In the genomic region with DNA sequence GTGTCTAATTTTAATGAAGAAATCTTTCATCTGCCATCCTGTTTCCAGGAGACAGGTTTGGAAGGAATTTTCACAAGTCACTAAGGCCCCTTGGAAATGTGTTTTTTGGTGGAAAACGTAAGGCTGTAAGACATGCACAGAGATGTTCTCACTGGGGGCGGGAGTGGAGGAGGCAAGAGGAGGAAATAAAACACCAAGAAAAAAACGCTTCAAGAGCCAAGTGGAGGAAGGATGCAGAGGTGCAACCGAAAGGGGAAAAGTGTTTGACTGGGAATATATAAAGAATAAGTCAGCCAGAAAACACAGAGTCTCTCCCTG, we compare ENCODE assay signal across 27 cellular contexts.
A peak's percentile ranks its signal among the peaks of the same experiment; 100 is the strongest.
DNase-seq lines count a peak whose midpoint lies in the region; ATAC-seq, FAIRE-seq and TF ChIP-seq lines count a peak whose summit lies in the region.
"Had no signal": no experiment of that assay in that cellular context is flagged by ENCODE, and none has a peak within 500 bp of the region (broad histone marks: within the 10 kb centered on the region; RNA-seq: fewer than 3 reads in every experiment).

No MANE protein-coding gene starts in this region.

- H3K27ac Mint-ChIP-seq in astrocyte (ENCODE audit: unreplicated experiment), result peak overlapping the region; percentile 72
- no peak overlapping the region for H3K27ac Mint-ChIP-seq in naive thymus-derived CD4-positive, alpha-beta T cell
- H3K27ac Mint-ChIP-seq in mesothelial cell of epicardium, result no peak overlapping the region
- H3K27ac Mint-ChIP-seq: activated CD8-positive, alpha-beta memory T cell treated with anti-CD3 and anti-CD28 coated beads, Interleukin-2, amount 10 ng/mL, durations not matched to agents 7 days and 5 days; activated T-cell treated with anti-CD3 and anti-CD28 coated beads, Interleukin-2, amount 50 U/mL, for 72 hours; dendritic cell treated with granulocyte-macrophage colony-stimulating factor and Interleukin-4, amounts not matched to agents 40 ng/mL and 50 ng/mL, for 4 days; naive thymus-derived CD8-positive, alpha-beta T cell; stimulated activated effector memory CD8-positive, alpha-beta T cell treated with anti-CD3 and anti-CD28 coated beads, Interleukin-12 subunit alpha, Interleukin-12 subunit beta, amount 100 ng/mL, for 72 hours; WTC11 had no signal

- H3K4me3 ChIP-seq in AG04450 (ENCODE audit: low read depth, low read length) (no peak overlapping the region), astrocyte (ENCODE audit: insufficient read depth, low read depth, low read length) (no peak overlapping the region), mesenchymal stem cell (ENCODE audit: insufficient read depth in 1 of 2, low read depth in 1 of 2, low read length in 2 of 2) (peak overlapping the region in 1 of 2 experiments; percentile 61), dorsolateral prefrontal cortex (no peak overlapping the region)
- no peak overlapping the region for H3K4me3 ChIP-seq in naive thymus-derived CD4-positive, alpha-beta T cell (ENCODE audit: low read length)
- H3K4me3 ChIP-seq: cardiac muscle cell had no signal

- FAIRE-seq in astrocyte (lab: Jason Lieb, UNC), result no peak

- intact Hi-C loops in naive thymus-derived CD4-positive, alpha-beta T cell (cut with micrococcal nuclease), result no loop called here
- intact Hi-C loops in dorsolateral prefrontal cortex (cut with DNase I), result no loop called here

- H3K79me2 ChIP-seq in astrocyte (ENCODE audit: insufficient read depth, low read length), result no peaks in the 10 kb centered on the region

- H3K4me1 ChIP-seq in astrocyte (ENCODE audit: insufficient read depth, low read length) (peaks cover 9% of the 10 kb centered on the region), mesenchymal stem cell (ENCODE audit: control insufficient read depth, insufficient read depth, low read depth, low read length) (peaks cover 6% of the 10 kb centered on the region)
- H3K4me1 ChIP-seq in naive thymus-derived CD4-positive, alpha-beta T cell (ENCODE audit: control insufficient read depth in 2 of 2, insufficient read depth in 2 of 2, low read length in 2 of 2), result no peaks in the 10 kb centered on the region

- peak overlapping the region; percentile 77 for H4K8ac ChIP-seq in mesenchymal stem cell (ENCODE audit: low read length)

- H3K36me3 Mint-ChIP-seq in astrocyte (ENCODE audit: low read depth, unreplicated experiment), result no peaks in the 10 kb centered on the region
- H3K36me3 Mint-ChIP-seq in naive thymus-derived CD4-positive, alpha-beta T cell, result no peaks in the 10 kb centered on the region
- no peaks in the 10 kb centered on the region for H3K36me3 Mint-ChIP-seq in mesothelial cell of epicardium
- H3K36me3 Mint-ChIP-seq: stimulated activated effector memory CD8-positive, alpha-beta T cell treated with anti-CD3 and anti-CD28 coated beads, Interleukin-12 subunit alpha, Interleukin-12 subunit beta, amount 100 ng/mL, for 72 hours had no signal

- 55% methylated on average over 4 of the region's 4 CpGs for WGBS in mesenchymal stem cell

- H3K27ac ChIP-seq in AG04450 (ENCODE audit: low read depth, low read length) (peak overlapping the region; percentile 85), astrocyte (ENCODE audit: low read depth, low read length) (no peak overlapping the region), mesenchymal stem cell (ENCODE audit: low read length, poor library complexity, severe bottlenecking) (no peak overlapping the region), dorsolateral prefrontal cortex (peak overlapping the region in 13 of 59 donors; percentile 5 to 69 (median 55))
- no peak overlapping the region for H3K27ac ChIP-seq in naive thymus-derived CD4-positive, alpha-beta T cell (ENCODE audit: low read depth, low read length)
- H3K27ac ChIP-seq: C4-2B, cardiac muscle cell had no signal

- no peak for ATAC-seq in naive thymus-derived CD4-positive, alpha-beta T cell
- ATAC-seq: activated CD8-positive, alpha-beta memory T cell treated with anti-CD3 and anti-CD28 coated beads, Interleukin-2, amount 10 ng/mL, durations not matched to agents 7 days and 5 days; activated T-cell treated with anti-CD3 and anti-CD28 coated beads, Interleukin-2, amount 50 U/mL, for 72 hours; naive thymus-derived CD8-positive, alpha-beta T cell; stimulated activated effector memory CD8-positive, alpha-beta T cell treated with anti-CD3 and anti-CD28 coated beads, Interleukin-12 subunit alpha, Interleukin-12 subunit beta, amount 100 ng/mL, for 72 hours had no signal

- no peak overlapping the region for H2BK120ac ChIP-seq in mesenchymal stem cell (ENCODE audit: low read depth, low read length)

- H3K27me3 Mint-ChIP-seq in astrocyte (ENCODE audit: low read depth, unreplicated experiment), result peaks cover 3% of the 10 kb centered on the region
- H3K27me3 Mint-ChIP-seq in naive thymus-derived CD4-positive, alpha-beta T cell, result no peaks in the 10 kb centered on the region
- H3K27me3 Mint-ChIP-seq in mesothelial cell of epicardium (ENCODE audit: low read depth), result no peaks in the 10 kb centered on the region
- H3K27me3 Mint-ChIP-seq: activated CD8-positive, alpha-beta memory T cell treated with anti-CD3 and anti-CD28 coated beads, Interleukin-2, amount 10 ng/mL, durations not matched to agents 7 days and 5 days; naive thymus-derived CD8-positive, alpha-beta T cell had no signal

- H2AFZ ChIP-seq in astrocyte (ENCODE audit: low read depth, low read length), result peak overlapping the region; percentile 5
- no peak overlapping the region for H2AFZ ChIP-seq in mesenchymal stem cell (ENCODE audit: low read depth, low read length)

- CTCF ChIA-PET in AG04450 (lab: Charles Lee), result interaction anchor here (1.2 to 7.6 kb wide), 3 partner anchors 11 to 157 kb away, joined by 3 to 44 read pairs (median 12); no protein-coding TSS in a partner anchor
- CTCF ChIA-PET in naive thymus-derived CD4-positive, alpha-beta T cell (lab: Charles Lee), result interaction anchor here (1.3 to 1.7 kb wide), 3 partner anchors 13 to 40 kb away, joined by 3 to 7 read pairs (median 5); no protein-coding TSS in a partner anchor

- no peak for DNase-seq in AG04450 (ENCODE audit: low read depth, low spot score)
- DNase-seq in astrocyte (ENCODE audit: low read depth), result no peak
- DNase-seq in mesenchymal stem cell, result no peak
- DNase-seq in retina, result peak; percentile 39
- no peak for DNase-seq in naive thymus-derived CD4-positive, alpha-beta T cell
- no peak for DNase-seq in mesothelial cell of epicardium (ENCODE audit: low spot score in 2 of 2, unreplicated experiment in 2 of 2)
- no peak for DNase-seq in dorsolateral prefrontal cortex
- DNase-seq in HCEC 1CT, result no peak
- DNase-seq: ACHN; activated CD4-positive, alpha-beta T cell treated with anti-CD3 and anti-CD28 coated beads, Interleukin-2, amount 50 U/mL, for 1 hour; activated CD8-positive, alpha-beta memory T cell treated with anti-CD3 and anti-CD28 coated beads, Interleukin-2, amount 10 ng/mL, durations not matched to agents 7 days and 5 days; activated naive CD4-positive, alpha-beta T cell treated with Interleukin-2 at 50 U/mL for 16 hours; activated T-cell treated with anti-CD3 and anti-CD28 coated beads, Interleukin-2, amount 50 U/mL, for 72 hours; amniotic stem cell; DMS79 treated with DMSO at 0.1 percent for 48 hours; H7; Karpas-422; left cardiac atrium; naive thymus-derived CD8-positive, alpha-beta T cell; NCI-H226; NCI-H748 treated with DMSO at 0.1 percent for 48 hours; substantia nigra had no signal

- peak overlapping the region; percentile 40 for H2BK15ac ChIP-seq in mesenchymal stem cell (ENCODE audit: low read depth, poor library complexity, severe bottlenecking)

- peak overlapping the region; percentile 59 for H3K4me2 ChIP-seq in astrocyte (ENCODE audit: low read length)
- no peak overlapping the region for H3K4me2 ChIP-seq in mesenchymal stem cell (ENCODE audit: low read length, poor library complexity, severe bottlenecking)

- TF ChIP-seq CTCF in AG04450 (IDR thresholded peaks at IDR 0.05; ENCODE audit: low read depth, low read length), result no peak
- TF ChIP-seq CTCF in astrocyte (IDR thresholded peaks at IDR 0.05; ENCODE audit: insufficient read depth, low read depth, low read length), result no peak
- TF ChIP-seq CTCF in mesothelial cell of epicardium (IDR thresholded peaks at IDR 0.05; ENCODE audit: unreplicated experiment), result no peak
- TF ChIP-seq CTCF in dorsolateral prefrontal cortex (IDR thresholded peaks at IDR 0.05 in 54 of 56, conservative IDR thresholded peaks at IDR 0.05 in 2 of 56; ENCODE audit: low read depth in 1 of 56, partially characterized antibody in 56 of 56), result no peak

- H3K9me3 Mint-ChIP-seq in astrocyte (ENCODE audit: unreplicated experiment), result peaks cover 5% of the 10 kb centered on the region
- H3K9me3 Mint-ChIP-seq in naive thymus-derived CD4-positive, alpha-beta T cell, result peaks cover 0 to 3% (median 0%) of the 10 kb centered on the region in 11 donors
- peaks cover 7% of the 10 kb centered on the region for H3K9me3 Mint-ChIP-seq in mesothelial cell of epicardium
- H3K9me3 Mint-ChIP-seq: activated T-cell treated with anti-CD3 and anti-CD28 coated beads, Interleukin-2, amount 50 U/mL, for 72 hours; naive thymus-derived CD8-positive, alpha-beta T cell; stimulated activated effector memory CD8-positive, alpha-beta T cell treated with anti-CD3 and anti-CD28 coated beads, Interleukin-12 subunit alpha, Interleukin-12 subunit beta, amount 100 ng/mL, for 72 hours had no signal

- H3K36me3 ChIP-seq in astrocyte (ENCODE audit: insufficient read depth, low read length) (no peaks in the 10 kb centered on the region), mesenchymal stem cell (ENCODE audit: control insufficient read depth in 1 of 2, insufficient read depth in 2 of 2, low read depth in 1 of 2, low read length in 2 of 2) (no peaks in the 10 kb centered on the region)
- no peaks in the 10 kb centered on the region for H3K36me3 ChIP-seq in naive thymus-derived CD4-positive, alpha-beta T cell (ENCODE audit: control insufficient read depth in 2 of 3, insufficient read depth in 3 of 3, low read length in 3 of 3)
- H3K36me3 ChIP-seq: cardiac muscle cell had no signal

- H3K18ac ChIP-seq in mesenchymal stem cell (ENCODE audit: low read depth in 1 of 2, low read length in 2 of 2), result no peak overlapping the region

- H3K23ac ChIP-seq in mesenchymal stem cell (ENCODE audit: low read length in 2 of 2), result no peak overlapping the region

- no peak overlapping the region for H2BK12ac ChIP-seq in mesenchymal stem cell (ENCODE audit: low read length in 2 of 2)

- H3K27me3 ChIP-seq in AG04450 (ENCODE audit: control insufficient read depth, insufficient read depth, low read length) (no peaks in the 10 kb centered on the region), astrocyte (ENCODE audit: insufficient read depth, low read length) (no peaks in the 10 kb centered on the region), mesenchymal stem cell (ENCODE audit: control insufficient read depth in 1 of 2, insufficient read depth in 1 of 2, low read length in 2 of 2) (no peaks in the 10 kb centered on the region), dorsolateral prefrontal cortex (no peaks in the 10 kb centered on the region)
- no peaks in the 10 kb centered on the region for H3K27me3 ChIP-seq in naive thymus-derived CD4-positive, alpha-beta T cell (ENCODE audit: control insufficient read depth in 2 of 2, insufficient read depth in 2 of 2, low read length in 2 of 2)
- H3K27me3 ChIP-seq: cardiac muscle cell had no signal

- H2AK5ac ChIP-seq in mesenchymal stem cell (ENCODE audit: low read length, severe bottlenecking), result no peak overlapping the region

- H3K9ac ChIP-seq in astrocyte (ENCODE audit: low read length), result no peak overlapping the region
- peak overlapping the region; percentile 78 for H3K9ac ChIP-seq in mesenchymal stem cell (ENCODE audit: low read length)

- POLR2A ChIA-PET in AG04450 (lab: Yijun Ruan, JAX), result interaction anchor here (0.6 to 1.9 kb wide), 2 partner anchors 33 to 57 kb away, joined by 3 to 6 read pairs; no protein-coding TSS in a partner anchor
- POLR2A ChIA-PET in naive thymus-derived CD4-positive, alpha-beta T cell (lab: Charles Lee), result interaction anchor here (0.5 kb wide), 1 partner anchor 1123 kb away, joined by 3 read pairs; no protein-coding TSS in a partner anchor

- no peak overlapping the region for H2BK5ac ChIP-seq in mesenchymal stem cell (ENCODE audit: low read depth, low read length, poor library complexity, severe bottlenecking)

- H4K20me1 ChIP-seq in astrocyte (ENCODE audit: insufficient read depth, low read length), result no peaks in the 10 kb centered on the region

- H3K4ac ChIP-seq in mesenchymal stem cell (ENCODE audit: low read depth in 1 of 2, low read length in 2 of 2), result no peak overlapping the region

- no peak overlapping the region for H4K91ac ChIP-seq in mesenchymal stem cell (ENCODE audit: low read length)

- H3K4me1 Mint-ChIP-seq in astrocyte (ENCODE audit: low read depth, unreplicated experiment), result peaks cover 19% of the 10 kb centered on the region
- H3K4me1 Mint-ChIP-seq in naive thymus-derived CD4-positive, alpha-beta T cell, result peaks cover 0 to 7% (median 5%) of the 10 kb centered on the region in 7 donors
- H3K4me1 Mint-ChIP-seq in mesothelial cell of epicardium, result peaks cover 11% of the 10 kb centered on the region
- H3K4me1 Mint-ChIP-seq: stimulated activated effector memory CD8-positive, alpha-beta T cell treated with anti-CD3 and anti-CD28 coated beads, Interleukin-12 subunit alpha, Interleukin-12 subunit beta, amount 100 ng/mL, for 72 hours had no signal

- H3K79me1 ChIP-seq in mesenchymal stem cell (replicated peaks; ENCODE audit: low read length, poor library complexity, severe bottlenecking), result no peaks in the 10 kb centered on the region

- H3K14ac ChIP-seq in mesenchymal stem cell (ENCODE audit: low read length in 2 of 2), result no peak overlapping the region

- H3K9me3 ChIP-seq in AG04450 (ENCODE audit: control insufficient read depth, insufficient read depth, low read length) (no peaks in the 10 kb centered on the region), astrocyte (ENCODE audit: insufficient read depth, low read depth, low read length) (no peaks in the 10 kb centered on the region), mesenchymal stem cell (ENCODE audit: control insufficient read depth, low read length) (no peaks in the 10 kb centered on the region)
- no peaks in the 10 kb centered on the region for H3K9me3 ChIP-seq in naive thymus-derived CD4-positive, alpha-beta T cell (ENCODE audit: control insufficient read depth in 2 of 3, low read length in 3 of 3)

- H3K4me3 Mint-ChIP-seq in astrocyte (ENCODE audit: unreplicated experiment) (peak overlapping the region; percentile 23), mesothelial cell of epicardium (no peak overlapping the region)
- no peak overlapping the region for H3K4me3 Mint-ChIP-seq in naive thymus-derived CD4-positive, alpha-beta T cell
- H3K4me3 Mint-ChIP-seq: activated CD8-positive, alpha-beta memory T cell treated with anti-CD3 and anti-CD28 coated beads, Interleukin-2, amount 10 ng/mL, durations not matched to agents 7 days and 5 days; activated T-cell treated with anti-CD3 and anti-CD28 coated beads, Interleukin-2, amount 50 U/mL, for 72 hours; dendritic cell treated with granulocyte-macrophage colony-stimulating factor and Interleukin-4, amounts not matched to agents 40 ng/mL and 50 ng/mL, for 4 days; naive thymus-derived CD8-positive, alpha-beta T cell; stimulated activated effector memory CD8-positive, alpha-beta T cell treated with anti-CD3 and anti-CD28 coated beads, Interleukin-12 subunit alpha, Interleukin-12 subunit beta, amount 100 ng/mL, for 72 hours; WTC11 had no signal
